26 cellular contexts compared by ENCODE assay signal in the genomic region with DNA sequence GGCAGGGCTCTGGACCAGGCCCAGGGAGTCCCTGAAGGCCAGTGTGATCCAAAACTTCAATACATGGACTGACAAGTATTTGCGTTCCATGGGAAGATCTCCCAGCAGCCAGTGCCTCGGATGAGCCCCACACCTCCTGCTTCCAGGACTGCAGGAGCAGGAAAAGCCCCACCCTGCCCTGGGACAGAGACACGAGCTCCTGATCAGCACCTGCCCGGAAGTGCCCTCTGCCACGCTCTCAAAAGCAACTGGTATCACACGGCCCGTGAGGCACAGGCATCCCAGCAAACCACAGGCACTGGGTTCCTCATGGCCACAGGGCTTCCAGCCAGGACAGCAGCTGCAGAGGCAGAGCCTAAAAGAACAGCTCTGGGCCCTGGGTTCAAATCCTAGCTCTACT.
"Had no signal": no experiment of that assay in that cellular context is flagged by ENCODE, and none has a peak within 500 bp of the region (broad histone marks: within the 10 kb centered on the region; RNA-seq: fewer than 3 reads in every experiment).

No MANE protein-coding gene starts in this region.

- DNase-seq: activated B cell treated with CpG ODN at 0.5 μM for 24 hours; activated CD4-positive, alpha-beta T cell treated with anti-CD3 and anti-CD28 coated beads for 36 hours; activated CD4-positive, alpha-beta T cell treated with anti-CD3 and anti-CD28 coated beads, Interleukin-2, amount 50 U/mL, for 48 hours; activated CD8-positive, alpha-beta memory T cell treated with anti-CD3 and anti-CD28 coated beads, Interleukin-2, amount 50 U/mL, for 48 hours; activated naive CD4-positive, alpha-beta T cell; activated T-cell treated with anti-CD3 and anti-CD28 coated beads, Interleukin-2, amount 50 U/mL, for 4 hours; adrenal gland; brain microvascular endothelial cell; caudate nucleus; dermis blood vessel endothelial cell; effector CD8-positive, alpha-beta T cell; erythroblast; foreskin fibroblast; lower lobe of right lung; mesendoderm; natural killer cell; stimulated activated CD4-positive, alpha-beta T cell treated with anti-CD3 and anti-CD28 coated beads, Interleukin-12 subunit alpha, Interleukin-12 subunit beta, amount 100 ng/mL, for 4 hours; stomach; T-helper 9 cell; uterus had no signal

- H3K4me1 ChIP-seq: adrenal gland, uterus had no signal

- H3K27me3 ChIP-seq: adrenal gland, ascending aorta, brain microvascular endothelial cell, stomach, suprapubic skin, tibial nerve, uterus had no signal

- FAIRE-seq: keratinocyte had no signal

- H3K36me3 ChIP-seq: adrenal gland, ascending aorta, brain microvascular endothelial cell, suprapubic skin, uterus had no signal

- ATAC-seq: activated CD4-positive, alpha-beta T cell treated with anti-CD3 and anti-CD28 coated beads for 36 hours; activated T-cell treated with anti-CD3 and anti-CD28 coated beads, Interleukin-2, amount 50 U/mL, for 4 hours; left lobe of liver; lower lobe of right lung; natural killer cell; stimulated activated effector memory CD8-positive, alpha-beta T cell treated with anti-CD3 and anti-CD28 coated beads, Interleukin-12 subunit alpha, Interleukin-12 subunit beta, amount 100 ng/mL, for 72 hours had no signal

- H3K4me3 ChIP-seq: adrenal gland, ascending aorta, lower lobe of right lung, stomach, suprapubic skin, tibial nerve, uterus had no signal

- H3K27ac ChIP-seq: adrenal gland, ascending aorta, brain microvascular endothelial cell, lower lobe of right lung, stomach, suprapubic skin, tibial nerve, uterus had no signal

- H3K9me3 ChIP-seq: adrenal gland, ascending aorta, lower lobe of right lung, stomach, suprapubic skin, tibial nerve, uterus had no signal
